Comparison of ENCODE assay signal across 19 cellular contexts in genomic region chr11:125351045-125351867, GRCh38.
"Had no signal": no experiment of that assay in that cellular context is flagged by ENCODE, and none has a peak within 500 bp of the region (broad histone marks: within the 10 kb centered on the region; RNA-seq: fewer than 3 reads in every experiment).

No MANE protein-coding gene starts in this region.

- H3K27ac Mint-ChIP-seq: activated B cell treated with CpG ODN at 0.5 μM for 24 hours; activated CD8-positive, alpha-beta T cell treated with anti-CD3 and anti-CD28 coated beads, Interleukin-2, amount 10 ng/mL, durations not matched to agents 7 days and 5 days; activated naive CD4-positive, alpha-beta T cell treated with anti-CD3 and anti-CD28 coated beads, Interleukin-2, amount 50 U/mL, for 72 hours; activated T-cell treated with anti-CD3 and anti-CD28 coated beads, Interleukin-2, amount 50 U/mL, for 72 hours; stimulated activated memory B cell treated with anti-CD40 and anti-IgM and Interleukin-4, amounts not matched to agents 10 μg/mL and 1 μg/mL and 100 μg/mL, for 72 hours; T-helper 17 cell had no signal

- DNase-seq: activated B cell treated with CpG ODN at 0.5 μM for 24 hours; activated CD4-positive, alpha-beta T cell treated with anti-CD3 and anti-CD28 coated beads for 48 hours; activated CD8-positive, alpha-beta memory T cell treated with anti-CD3 and anti-CD28 coated beads, Interleukin-2, amount 50 U/mL, for 4 hours; activated CD8-positive, alpha-beta T cell treated with anti-CD3 and anti-CD28 coated beads, Interleukin-2, amount 10 ng/mL, durations not matched to agents 7 days and 5 days; activated gamma-delta T cell; activated T-cell treated with anti-CD3 and anti-CD28 coated beads, Interleukin-2, amount 50 U/mL, for 72 hours; esophagus squamous epithelium; hypothalamus; kidney glomerular epithelial cell; pancreas; stimulated activated CD4-positive, alpha-beta T cell treated with anti-CD3 and anti-CD28 coated beads, Interleukin-12 subunit alpha, Interleukin-12 subunit beta, amount 100 ng/mL, for 4 hours; stimulated activated CD4-positive, alpha-beta T cell treated with anti-CD3 and anti-CD28 coated beads, Interleukin-2, amount 100 ng/mL, for 24 hours; T-helper 17 cell; transverse colon had no signal

- ATAC-seq: activated CD8-positive, alpha-beta T cell treated with anti-CD3 and anti-CD28 coated beads, Interleukin-2, amount 10 ng/mL, durations not matched to agents 7 days and 5 days; activated naive CD4-positive, alpha-beta T cell treated with anti-CD3 and anti-CD28 coated beads, Interleukin-2, amount 50 U/mL, for 72 hours; activated T-cell treated with anti-CD3 and anti-CD28 coated beads, Interleukin-2, amount 50 U/mL, for 72 hours; pancreas; stimulated activated memory B cell treated with anti-CD40 and anti-IgM and Interleukin-4, amounts not matched to agents 10 μg/mL and 1 μg/mL and 100 μg/mL, for 72 hours; T-helper 17 cell had no signal

- H3K36me3 Mint-ChIP-seq: activated naive CD4-positive, alpha-beta T cell treated with anti-CD3 and anti-CD28 coated beads, Interleukin-2, amount 50 U/mL, for 72 hours; stimulated activated memory B cell treated with anti-CD40 and anti-IgM and Interleukin-4, amounts not matched to agents 10 μg/mL and 1 μg/mL and 100 μg/mL, for 72 hours had no signal

- H3K27me3 ChIP-seq: neural progenitor cell, pancreas, vagina had no signal

- H3K4me3 Mint-ChIP-seq: activated B cell treated with CpG ODN at 0.5 μM for 24 hours; activated CD8-positive, alpha-beta T cell treated with anti-CD3 and anti-CD28 coated beads, Interleukin-2, amount 10 ng/mL, durations not matched to agents 7 days and 5 days; activated T-cell treated with anti-CD3 and anti-CD28 coated beads, Interleukin-2, amount 50 U/mL, for 72 hours; stimulated activated memory B cell treated with anti-CD40 and anti-IgM and Interleukin-4, amounts not matched to agents 10 μg/mL and 1 μg/mL and 100 μg/mL, for 72 hours; T-helper 17 cell had no signal

- H3K27ac ChIP-seq: esophagus squamous epithelium, neural progenitor cell, pancreas, transverse colon, vagina had no signal

- H3K4me3 ChIP-seq: esophagus squamous epithelium, lung, neural progenitor cell, pancreas, transverse colon, vagina had no signal

- H3K4me1 Mint-ChIP-seq: activated B cell treated with CpG ODN at 0.5 μM for 24 hours had no signal

- H3K9me3 Mint-ChIP-seq: activated B cell treated with CpG ODN at 0.5 μM for 24 hours; activated naive CD4-positive, alpha-beta T cell treated with anti-CD3 and anti-CD28 coated beads, Interleukin-2, amount 50 U/mL, for 72 hours; activated T-cell treated with anti-CD3 and anti-CD28 coated beads, Interleukin-2, amount 50 U/mL, for 72 hours; neural progenitor cell; stimulated activated memory B cell treated with anti-CD40 and anti-IgM and Interleukin-4, amounts not matched to agents 10 μg/mL and 1 μg/mL and 100 μg/mL, for 72 hours had no signal
